In the genomic region with DNA sequence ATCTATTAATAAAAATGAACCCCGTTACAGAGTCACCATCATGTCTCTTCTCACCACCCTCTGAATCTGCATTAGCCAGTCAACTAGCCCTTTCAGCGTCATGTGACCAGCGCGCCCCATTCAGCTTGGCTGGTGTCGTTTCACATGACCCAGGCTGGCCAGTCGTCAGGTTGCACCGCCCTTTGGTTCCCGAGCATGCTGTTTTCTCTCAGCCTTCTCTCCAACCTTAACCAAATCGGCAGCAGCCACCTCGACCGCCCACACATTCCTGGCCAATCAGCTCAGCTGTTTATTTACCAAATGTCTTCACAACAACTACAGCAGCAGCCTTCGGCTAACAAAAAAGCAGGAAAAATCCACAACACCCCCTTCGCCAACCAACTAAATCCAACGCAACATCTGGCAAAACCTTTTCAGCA, we compare ENCODE assay signal across 8 cellular contexts. TPM values are rescaled to one million over a fixed set of nuclear protein-coding genes. Genes with fewer than 3 reads are reported as not detected.
DNase-seq lines count a peak whose midpoint lies in the region; ATAC-seq, FAIRE-seq and TF ChIP-seq lines count a peak whose summit lies in the region.

No MANE protein-coding gene starts in this region.

- peaks cover 11% of the 10 kb centered on the region for H4K20me1 ChIP-seq in GM12878 (ENCODE audit: control insufficient read depth, insufficient read depth)

- BruUV-seq in GM12878 (replicated peaks; lab: Mats Ljungman, UMichigan), result no TSS peak

- peaks cover 20 to 49% of the 10 kb centered on the region in 2 experiments for H3K36me3 ChIP-seq in GM12878 (ENCODE audit: control insufficient read depth in 2 of 2, insufficient read depth in 2 of 2, low read length in 1 of 2)

- peak overlapping the region; percentile 97 for H3K4me3 Mint-ChIP-seq in T-helper 2 cell treated with Interferon-gamma antibody and Interleukin-4, amounts not matched to agents 5 μg/mL and 100 μg/mL, for 36 hours

- peak; percentile 84 for ATAC-seq in GM12878

- in situ Hi-C loops in GM12878 (cut with MboI), result no loop called here

- CTCF ChIA-PET in GM12878 (lab: Yijun Ruan, JAX), result interaction anchor here (0.7 to 4.2 kb wide), 9 partner anchors 9 to 183 kb away, joined by 3 to 20 read pairs (median 4); no protein-coding TSS in a partner anchor

- no peak for TF ChIP-seq CTCF in GM12878 (IDR thresholded peaks at IDR 0.05 in 2 of 3, conservative IDR thresholded peaks at IDR 0.05 in 1 of 3; ENCODE audit: control insufficient read depth in 2 of 3, extremely low read depth in 1 of 3, insufficient read depth in 1 of 3, low read depth in 3 of 3, low read length in 3 of 3)

- no peak for FAIRE-seq in GM12878 (lab: Jason Lieb, UNC)

- no peaks in the 10 kb centered on the region for H3K27me3 Mint-ChIP-seq in T-helper 2 cell treated with Interferon-gamma antibody and Interleukin-4, amounts not matched to agents 5 μg/mL and 100 μg/mL, for 36 hours (ENCODE audit: low read depth)

- H3K27me3 ChIP-seq in GM12878 (replicated peaks in 1 of 2; ENCODE audit: control insufficient read depth in 2 of 2, insufficient read depth in 2 of 2, low read length in 1 of 2), result no peaks in the 10 kb centered on the region

- TF ChIP-seq EP300 in GM12878 (IDR thresholded peaks at IDR 0.05; ENCODE audit: borderline replicate concordance in 1 of 2, control insufficient read depth in 1 of 2, low read depth in 2 of 2, low read length in 2 of 2), result no peak

- no peak for TF ChIP-seq RAD21 in GM12878 (IDR thresholded peaks at IDR 0.05; ENCODE audit: insufficient read depth, low read depth, low read length)

- RAD21 ChIA-PET in GM12878 (lab: Charles Lee; ENCODE audit: unreplicated experiment), result interaction anchor here (1.0 to 1.2 kb wide), 3 partner anchors 9 to 160 kb away, joined by 3 to 8 read pairs (median 5); no protein-coding TSS in a partner anchor

- H3K27ac ChIP-seq in GM12878 (ENCODE audit: control insufficient read depth, insufficient read depth), result no peak overlapping the region

- no peak overlapping the region for H3K9ac ChIP-seq in GM12878 (ENCODE audit: control insufficient read depth, insufficient read depth, low read length)

- H3K4me2 ChIP-seq in GM12878 (ENCODE audit: control insufficient read depth, insufficient read depth), result peak overlapping the region; percentile 1; the same call in 1 of the 2 replicates

- intact Hi-C loops in GM12878 (cut with micrococcal nuclease; ENCODE audit: unreplicated experiment), result no loop called here

- peak; percentile 66 for TF ChIP-seq POLR2A in GM12878 (IDR thresholded peaks at IDR 0.05; ENCODE audit: low read depth, low read length)

- H3K79me2 ChIP-seq in GM12878 (ENCODE audit: control insufficient read depth, insufficient read depth, low read length), result peaks cover 99% of the 10 kb centered on the region

- no peaks in the 10 kb centered on the region for H3K9me3 Mint-ChIP-seq in T-helper 2 cell treated with Interferon-gamma antibody and Interleukin-4, amounts not matched to agents 5 μg/mL and 100 μg/mL, for 36 hours

- peaks cover 3% of the 10 kb centered on the region; the same call in 1 of the 2 replicates for H3K4me1 ChIP-seq in GM12878 (ENCODE audit: control insufficient read depth, insufficient read depth, low read length)

- WGBS in GM12878 (ENCODE audit: insufficient coverage, insufficient replicate concordance, low lambda C conversion rate, missing lambda C conversion rate), result 81% methylated on average over 14 of the region's 14 CpGs

- H3K9me3 ChIP-seq in GM12878 (replicated peaks; ENCODE audit: control insufficient read depth, insufficient read depth, low read length), result no peaks in the 10 kb centered on the region

- SMC1A ChIA-PET in GM12878 (lab: Charles Lee; ENCODE audit: uncharacterized antibody, unreplicated experiment), result interaction anchor here (1.1 to 5.1 kb wide), 10 partner anchors 9 to 241 kb away, joined by 3 to 50 read pairs (median 4); no protein-coding TSS in a partner anchor

- peak overlapping the region; percentile 69 for H3K27ac Mint-ChIP-seq in T-helper 2 cell treated with Interferon-gamma antibody and Interleukin-4, amounts not matched to agents 5 μg/mL and 100 μg/mL, for 36 hours

- POLR2A ChIA-PET in GM12878 (lab: Charles Lee), result interaction anchor here (0.5 to 2.4 kb wide), 9 partner anchors 22 to 558 kb away, joined by 3 to 12 read pairs (median 4); no protein-coding TSS in a partner anchor

- peaks cover 96% of the 10 kb centered on the region for H3K36me3 Mint-ChIP-seq in T-helper 2 cell treated with Interferon-gamma antibody and Interleukin-4, amounts not matched to agents 5 μg/mL and 100 μg/mL, for 36 hours (ENCODE audit: low read depth)

- peaks cover 56% of the 10 kb centered on the region for H3K4me1 Mint-ChIP-seq in T-helper 2 cell treated with Interferon-gamma antibody and Interleukin-4, amounts not matched to agents 5 μg/mL and 100 μg/mL, for 36 hours (ENCODE audit: low read depth)

- peak overlapping the region; percentile 73 for H3K4me3 ChIP-seq in GM12878

- DNase-seq in COR-L47 (lab: John Stamatoyannopoulos, UW) (peak; percentile 7), GM12878 (ENCODE audit: low read depth, low spot score) (no peak), kidney tubule cell (ENCODE audit: low spot score) (peak; percentile 58), HuH-7 (ENCODE audit: low spot score) (no peak), DMS114 treated with DMSO at 0.1 percent for 48 hours (lab: John Stamatoyannopoulos, UW; ENCODE audit: unreplicated experiment) (no peak), LoVo (ENCODE audit: low spot score) (no peak)
- DNase-seq in T-helper 2 cell treated with Interferon-gamma antibody and Interleukin-4, amounts not matched to agents 5 μg/mL and 100 μg/mL, for 36 hours (ENCODE audit: low spot score), result peak; percentile 64
- DNase-seq in stimulated activated CD4-positive, alpha-beta T cell treated with anti-CD3 and anti-CD28 coated beads, TNF-alpha, amount 100 ng/mL, for 1 hour (ENCODE audit: low read depth in 3 of 3, low spot score in 1 of 3), result peak in 2 of 3 donors; percentile 9 to 12

- H2AFZ ChIP-seq in GM12878 (ENCODE audit: control insufficient read depth, low read depth, low read length), result no peak overlapping the region

TF ChIP-seq in GM12878, 131 proteins besides CTCF, POLR2A, EP300 and RAD21 (continues in another document):
- TF ChIP-seq SIN3A (IDR thresholded peaks at IDR 0.05; ENCODE audit: low read depth, low read length) (no peak), BHLHE40 (IDR thresholded peaks at IDR 0.05; ENCODE audit: borderline replicate concordance in 1 of 2, low read depth in 2 of 2, low read length in 1 of 2) (peak in 1 of 2 experiments; percentile 22; a peak in 1 of 4 replicates), MTA2 (IDR thresholded peaks at IDR 0.05; ENCODE audit: low read depth) (no peak), FOXK2 (IDR thresholded peaks at IDR 0.05) (no peak), POLR2AphosphoS5 (IDR thresholded peaks at IDR 0.05; ENCODE audit: low read length) (peak; percentile 66), CBX5 (IDR thresholded peaks at IDR 0.05; ENCODE audit: low read depth) (no peak)
- TF ChIP-seq, protein P1, sequence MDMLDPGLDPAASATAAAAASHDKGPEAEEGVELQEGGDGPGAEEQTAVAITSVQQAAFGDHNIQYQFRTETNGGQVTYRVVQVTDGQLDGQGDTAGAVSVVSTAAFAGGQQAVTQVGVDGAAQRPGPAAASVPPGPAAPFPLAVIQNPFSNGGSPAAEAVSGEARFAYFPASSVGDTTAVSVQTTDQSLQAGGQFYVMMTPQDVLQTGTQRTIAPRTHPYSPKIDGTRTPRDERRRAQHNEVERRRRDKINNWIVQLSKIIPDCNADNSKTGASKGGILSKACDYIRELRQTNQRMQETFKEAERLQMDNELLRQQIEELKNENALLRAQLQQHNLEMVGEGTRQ (IDR thresholded peaks at IDR 0.05; ENCODE audit: borderline replicate concordance, low read depth, low read length), result peak; percentile 69

RNA-seq across cellular contexts. Expression of gene SRSF3, which starts 5.6 kb away (rescaled TPM):
- 206 and 241 TPM in 2 replicates for total RNA-seq in GM12878 (2013; cell fraction: nucleolus; rRNA removed)
- 195 and 229 TPM in 2 replicates for total RNA-seq in GM12878 (2014; rRNA removed)
- total RNA-seq in GM12878 (2014; rRNA removed; fragmentation: Illumina TruSeq; extraction: Trizol), result 240 and 256 TPM in 2 replicates
- total RNA-seq in GM12878 (2021), result 456 and 467 TPM in 2 replicates
- 111 TPM for polyA plus RNA-seq in GM12878 (2011; ENCODE audit: low read depth)
- 499 and 606 TPM in 2 replicates for polyA plus RNA-seq in GM12878 (2011; rRNA removed)
- polyA plus RNA-seq in GM12878 (2011; cell fraction: cytosol; rRNA removed), result 365 and 371 TPM in 2 replicates
- 363 and 479 TPM in 2 replicates for polyA plus RNA-seq in GM12878 (2011; cell fraction: nucleus; rRNA removed)
- polyA plus RNA-seq in GM12878 (2012), result 225 and 308 TPM in 2 replicates
- 314 and 338 TPM in 2 replicates for polyA plus RNA-seq in GM12878 (2014; fragmentation: Illumina TruSeq; extraction: Trizol)
- polyA plus RNA-seq in GM12878 (2014; fragmentation: Nextera tagmentation; extraction: Ambion mirVana), result 1,000 to 10,000 TPM in 1 of 2 experiments, 100 to 1,000 TPM in 1; 971 to 1,377 TPM
- polyA plus RNA-seq in GM12878 (2014; rRNA removed), result 482 and 486 TPM in 2 replicates
- polyA plus RNA-seq in GM12878 (2016; fragmentation: Nextera tagmentation; extraction: Ambion mirVana), result 100 to 1,000 TPM; 569 to 577 TPM
- 211 and 244 TPM in 2 replicates for polyA minus RNA-seq in GM12878 (2011; rRNA and poly(A)+ RNA removed)
- polyA minus RNA-seq in GM12878 (2011; cell fraction: cytosol; rRNA and poly(A)+ RNA removed), result 69.4 and 86.1 TPM in 2 replicates
- 133 and 210 TPM in 2 replicates for polyA minus RNA-seq in GM12878 (2011; cell fraction: nucleus; rRNA and poly(A)+ RNA removed)

RNA-seq across cellular contexts. Expression of gene STK38, which starts 52.5 kb away (rescaled TPM):
- 26.5 and 28.5 TPM in 2 replicates for total RNA-seq in GM12878 (2013; cell fraction: nucleolus; rRNA removed)
- total RNA-seq in GM12878 (2014; rRNA removed) (9.4 and 10.5 TPM in 2 replicates), GM12878 (2014; rRNA removed; fragmentation: Illumina TruSeq; extraction: Trizol) (13.6 and 13.7 TPM in 2 replicates), GM12878 (2021) (13.1 and 15.4 TPM in 2 replicates)
- polyA plus RNA-seq in GM12878 (2011; ENCODE audit: low read depth), result 10.0 TPM
- polyA plus RNA-seq in GM12878 (2011; rRNA removed) (13.5 and 17.0 TPM in 2 replicates), GM12878 (2014; fragmentation: Illumina TruSeq; extraction: Trizol) (18.7 and 22.1 TPM in 2 replicates), GM12878 (2014; fragmentation: Nextera tagmentation; extraction: Ambion mirVana) (1 to 10 TPM; 4.1 to 6.6 TPM), GM12878 (2014; rRNA removed) (11.2 and 11.8 TPM in 2 replicates), GM12878 (2016; fragmentation: Nextera tagmentation; extraction: Ambion mirVana) (10 to 100 TPM; 17.1 to 17.5 TPM)
- polyA plus RNA-seq in GM12878 (2011; cell fraction: cytosol; rRNA removed), result 7.0 and 10.3 TPM in 2 replicates
- polyA plus RNA-seq in GM12878 (2011; cell fraction: nucleus; rRNA removed), result 18.9 and 19.3 TPM in 2 replicates
- polyA plus RNA-seq in GM12878 (2012), result 10.1 and 13.7 TPM in 2 replicates
- 6.7 and 7.2 TPM in 2 replicates for polyA minus RNA-seq in GM12878 (2011; rRNA and poly(A)+ RNA removed)
- polyA minus RNA-seq in GM12878 (2011; cell fraction: cytosol; rRNA and poly(A)+ RNA removed), result 3.7 and 5.0 TPM in 2 replicates
- 5.0 and 7.3 TPM in 2 replicates for polyA minus RNA-seq in GM12878 (2011; cell fraction: nucleus; rRNA and poly(A)+ RNA removed)

Comparison
In these comparisons a context has a peak if more than half of its experiments do, and no peak if none do; other contexts are left out.
1. DNase-seq: peak in COR-L47 (single experiment), T-helper 2 cell treated with Interferon-gamma antibody and Interleukin-4, amounts not matched to agents 5 μg/mL and 100 μg/mL, for 36 hours (single experiment), kidney tubule cell (single experiment) and stimulated activated CD4-positive, alpha-beta T cell treated with anti-CD3 and anti-CD28 coated beads, TNF-alpha, amount 100 ng/mL, for 1 hour (2 of 3); none in GM12878 (single experiment), HuH-7 (single experiment), DMS114 treated with DMSO at 0.1 percent for 48 hours (single experiment) and LoVo (single experiment).